ENCODE assay signal across 28 cellular contexts in genomic region chr20:32808438-32808837, GRCh38. TPM values are rescaled to one million over a fixed set of nuclear protein-coding genes. Genes with fewer than 3 reads are reported as not detected.
"Had no signal": no experiment of that assay in that cellular context is flagged by ENCODE, and none has a peak within 500 bp of the region (broad histone marks: within the 10 kb centered on the region; RNA-seq: fewer than 3 reads in every experiment).

No MANE protein-coding gene starts in this region.

- H3K27me3 ChIP-seq: brain microvascular endothelial cell, gastrocnemius medialis, tibial artery had no signal

- H3K9me3 Mint-ChIP-seq: activated CD4-positive, alpha-beta T cell treated with anti-CD3 and anti-CD28 coated beads, Interleukin-2, amount 10 ng/mL, durations not matched to agents 7 days and 5 days; activated CD8-positive, alpha-beta T cell treated with anti-CD3 and anti-CD28 coated beads for 36 hours; activated naive CD4-positive, alpha-beta T cell treated with anti-CD3 and anti-CD28 coated beads, Interleukin-2, amount 50 U/mL, for 72 hours; natural killer cell; stimulated activated naive CD8-positive, alpha-beta T cell treated with anti-CD3 and anti-CD28 coated beads, Interleukin-15, Interleukin-2, amounts not matched to agents 100 ng/mL and 50 ng/mL, for 24 hours; T-helper 2 cell treated with Interferon-gamma antibody and Interleukin-4, amounts not matched to agents 5 μg/mL and 100 μg/mL, for 36 hours had no signal

- H3K27ac Mint-ChIP-seq: activated CD4-positive, alpha-beta T cell treated with anti-CD3 and anti-CD28 coated beads, Interleukin-2, amount 10 ng/mL, durations not matched to agents 7 days and 5 days; activated CD8-positive, alpha-beta memory T cell treated with anti-CD3 and anti-CD28 coated beads, Interleukin-2, amount 10 ng/mL, durations not matched to agents 7 days and 5 days; activated CD8-positive, alpha-beta T cell treated with anti-CD3 and anti-CD28 coated beads for 36 hours; activated naive CD4-positive, alpha-beta T cell treated with anti-CD3 and anti-CD28 coated beads, Interleukin-2, amount 50 U/mL, for 72 hours; natural killer cell; stimulated activated naive CD8-positive, alpha-beta T cell treated with anti-CD3 and anti-CD28 coated beads, Interleukin-15, Interleukin-2, amounts not matched to agents 100 ng/mL and 50 ng/mL, for 24 hours; T-helper 2 cell treated with Interferon-gamma antibody and Interleukin-4, amounts not matched to agents 5 μg/mL and 100 μg/mL, for 36 hours had no signal

- H3K4me1 Mint-ChIP-seq: activated CD4-positive, alpha-beta T cell treated with anti-CD3 and anti-CD28 coated beads, Interleukin-2, amount 10 ng/mL, durations not matched to agents 7 days and 5 days; activated CD8-positive, alpha-beta memory T cell treated with anti-CD3 and anti-CD28 coated beads, Interleukin-2, amount 10 ng/mL, durations not matched to agents 7 days and 5 days; natural killer cell had no signal

- H3K36me3 ChIP-seq: brain microvascular endothelial cell, gastrocnemius medialis had no signal

- DNase-seq: activated CD4-positive, alpha-beta T cell treated with anti-CD3 and anti-CD28 coated beads, Interleukin-2, amount 10 ng/mL, durations not matched to agents 7 days and 5 days; activated CD4-positive, CD25-positive, alpha-beta regulatory T cell treated with anti-CD3 and anti-CD28 coated beads, Interleukin-2, amount 50 U/mL, for 72 hours; activated CD8-positive, alpha-beta memory T cell treated with anti-CD3 and anti-CD28 coated beads, Interleukin-2, amount 10 ng/mL, durations not matched to agents 7 days and 5 days; activated CD8-positive, alpha-beta T cell treated with anti-CD3 and anti-CD28 coated beads for 36 hours; activated T-cell treated with anti-CD3 and anti-CD28 coated beads for 4 hours; aorta; brain microvascular endothelial cell; central memory CD4-positive, alpha-beta T cell; dermis blood vessel endothelial cell; effector CD8-positive, alpha-beta T cell; gastrocnemius medialis; head of caudate nucleus; hypothalamus; left ventricle myocardium superior; mammary epithelial cell; midbrain; natural killer cell; right cardiac atrium; stimulated activated CD4-positive, alpha-beta T cell treated with anti-CD3 and anti-CD28 coated beads, Interleukin-12 subunit alpha, Interleukin-12 subunit beta, amount 100 ng/mL, for 4 hours; stimulated activated CD4-positive, alpha-beta T cell treated with anti-CD3 and anti-CD28 coated beads, Interleukin-4, amount 100 ng/mL, for 4 hours; substantia nigra; tibial artery had no signal

- H3K4me3 ChIP-seq: gastrocnemius medialis, tibial artery had no signal

- H3K27ac ChIP-seq: brain microvascular endothelial cell, gastrocnemius medialis, parathyroid adenoma, tibial artery, VCaP had no signal

- H3K9me3 ChIP-seq: gastrocnemius medialis, tibial artery had no signal

- H3K4me3 Mint-ChIP-seq: activated CD4-positive, alpha-beta T cell treated with anti-CD3 and anti-CD28 coated beads, Interleukin-2, amount 10 ng/mL, durations not matched to agents 7 days and 5 days; activated CD8-positive, alpha-beta memory T cell treated with anti-CD3 and anti-CD28 coated beads, Interleukin-2, amount 10 ng/mL, durations not matched to agents 7 days and 5 days; activated CD8-positive, alpha-beta T cell treated with anti-CD3 and anti-CD28 coated beads for 36 hours; natural killer cell; stimulated activated naive CD8-positive, alpha-beta T cell treated with anti-CD3 and anti-CD28 coated beads, Interleukin-15, Interleukin-2, amounts not matched to agents 100 ng/mL and 50 ng/mL, for 24 hours; T-helper 2 cell treated with Interferon-gamma antibody and Interleukin-4, amounts not matched to agents 5 μg/mL and 100 μg/mL, for 36 hours had no signal

- H3K36me3 Mint-ChIP-seq: activated CD8-positive, alpha-beta memory T cell treated with anti-CD3 and anti-CD28 coated beads, Interleukin-2, amount 10 ng/mL, durations not matched to agents 7 days and 5 days; activated naive CD4-positive, alpha-beta T cell treated with anti-CD3 and anti-CD28 coated beads, Interleukin-2, amount 50 U/mL, for 72 hours; natural killer cell had no signal

- H2AFZ ChIP-seq: parathyroid adenoma had no signal

- H3K4me1 ChIP-seq: gastrocnemius medialis, parathyroid adenoma, tibial artery had no signal

- H3K79me2 ChIP-seq: parathyroid adenoma had no signal

- H3K9ac ChIP-seq: parathyroid adenoma had no signal

- H3K27me3 Mint-ChIP-seq: activated CD4-positive, alpha-beta T cell treated with anti-CD3 and anti-CD28 coated beads, Interleukin-2, amount 10 ng/mL, durations not matched to agents 7 days and 5 days; activated CD8-positive, alpha-beta memory T cell treated with anti-CD3 and anti-CD28 coated beads, Interleukin-2, amount 10 ng/mL, durations not matched to agents 7 days and 5 days; activated CD8-positive, alpha-beta T cell treated with anti-CD3 and anti-CD28 coated beads for 36 hours; stimulated activated naive CD8-positive, alpha-beta T cell treated with anti-CD3 and anti-CD28 coated beads, Interleukin-15, Interleukin-2, amounts not matched to agents 100 ng/mL and 50 ng/mL, for 24 hours had no signal

RNA-seq across cellular contexts. Expression of gene EFCAB8, which starts 50.3 kb away (rescaled TPM):
- total RNA-seq: gastrocnemius medialis, left ventricle myocardium superior, skeletal muscle tissue had no signal
